In the genomic region with DNA sequence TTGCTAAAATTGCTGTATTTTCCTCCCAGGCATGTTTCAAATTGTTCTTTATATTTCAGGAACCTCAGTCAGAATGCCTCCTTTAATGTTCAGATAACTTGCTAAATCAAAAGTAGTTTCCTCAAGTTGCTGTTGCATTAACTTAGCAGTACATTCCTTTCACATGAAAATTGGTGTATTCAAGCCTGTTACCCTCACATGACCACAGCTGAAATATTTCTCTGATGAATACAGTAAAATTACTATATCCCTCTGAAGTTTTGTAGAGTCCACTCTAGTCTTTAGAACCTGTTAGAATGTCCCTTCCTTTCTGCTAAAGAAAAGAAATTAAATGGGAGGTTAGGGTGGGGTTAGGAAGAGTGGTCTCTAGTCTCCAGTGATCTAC, we compare ENCODE assay signal across 10 cellular contexts. TPM values are rescaled to one million over a fixed set of nuclear protein-coding genes. Genes with fewer than 3 reads are reported as not detected.
DNase-seq lines count a peak whose midpoint lies in the region; ATAC-seq and TF ChIP-seq lines count a peak whose summit lies in the region.
"Had no signal": no experiment of that assay in that cellular context is flagged by ENCODE, and none has a peak within 500 bp of the region (broad histone marks: within the 10 kb centered on the region; RNA-seq: fewer than 3 reads in every experiment).

No MANE protein-coding gene starts in this region.

- H3K27me3 ChIP-seq in BLaER1 (no peaks in the 10 kb centered on the region), GM23338 (ENCODE audit: insufficient read depth) (no peaks in the 10 kb centered on the region)

- no peak overlapping the region for H3K4me3 Mint-ChIP-seq in GM23338
- peak overlapping the region; percentile 66 for H3K4me3 Mint-ChIP-seq in activated CD8-positive, alpha-beta T cell treated with anti-CD3 and anti-CD28 coated beads for 36 hours

- CTCF ChIA-PET in activated CD8-positive, alpha-beta T cell treated with anti-CD3 and anti-CD28 coated beads for 36 hours (lab: Charles Lee), result interaction anchor here (1.2 to 1.5 kb wide), 2 partner anchors 54 to 266 kb away, joined by 3 read pairs; no protein-coding TSS in a partner anchor

- peak overlapping the region; percentile 4; the same call in 1 of the 2 replicates for H2AFZ ChIP-seq in GM23338

- peak overlapping the region; percentile 55 for H3K9ac ChIP-seq in BLaER1

- H3K4me2 ChIP-seq in BLaER1 (peak overlapping the region; percentile 72), GM23338 (no peak overlapping the region)

- H3K4me1 ChIP-seq in BLaER1 (peaks cover 49% of the 10 kb centered on the region), GM23338 (ENCODE audit: insufficient read depth) (no peaks in the 10 kb centered on the region)

- H3K79me2 ChIP-seq in GM23338 (replicated peaks; ENCODE audit: insufficient read depth), result no peaks in the 10 kb centered on the region

- peaks cover 4% of the 10 kb centered on the region; the same call in 1 of the 2 replicates for H3K9me2 ChIP-seq in GM23338 (ENCODE audit: insufficient read depth)

- H3K27me3 Mint-ChIP-seq in GM23338 (ENCODE audit: insufficient read depth, low read depth, poor library complexity), result peaks cover 2% of the 10 kb centered on the region
- H3K27me3 Mint-ChIP-seq in activated CD8-positive, alpha-beta T cell treated with anti-CD3 and anti-CD28 coated beads for 36 hours, result no peaks in the 10 kb centered on the region

- ATAC-seq in GM23338 (no peak), GM18858 (IDR thresholded peaks at IDR 0.05; ENCODE audit: unreplicated experiment) (no peak), GM18505 (IDR thresholded peaks at IDR 0.05; ENCODE audit: unreplicated experiment) (no peak)
- ATAC-seq in activated CD8-positive, alpha-beta T cell treated with anti-CD3 and anti-CD28 coated beads for 36 hours, result no peak

- no peak for TF ChIP-seq POLR2A in GM18505 (IDR thresholded peaks at IDR 0.05; ENCODE audit: borderline replicate concordance, extremely low read depth, insufficient read depth, insufficient read length)

- peaks cover 4% of the 10 kb centered on the region; the same call in 1 of the 3 replicates for H3K4me1 Mint-ChIP-seq in GM23338
- peaks cover 47% of the 10 kb centered on the region for H3K4me1 Mint-ChIP-seq in activated CD8-positive, alpha-beta T cell treated with anti-CD3 and anti-CD28 coated beads for 36 hours (ENCODE audit: low read depth)

- peaks cover 36% of the 10 kb centered on the region for H3K9me3 ChIP-seq in BLaER1

- H3K36me3 Mint-ChIP-seq in GM23338 (ENCODE audit: low read depth), result peaks cover 24% of the 10 kb centered on the region
- peaks cover 3% of the 10 kb centered on the region for H3K36me3 Mint-ChIP-seq in activated CD8-positive, alpha-beta T cell treated with anti-CD3 and anti-CD28 coated beads for 36 hours (ENCODE audit: low read depth)

- no peak for TF ChIP-seq CTCF in GM23338 (conservative IDR thresholded peaks at IDR 0.05; ENCODE audit: low read depth in 2 of 2)
- TF ChIP-seq CTCF in activated CD8-positive, alpha-beta T cell treated with anti-CD3 and anti-CD28 coated beads for 36 hours (IDR thresholded peaks at IDR 0.05), result no peak

- no peak overlapping the region for H3K27ac Mint-ChIP-seq in GM23338
- peak overlapping the region; percentile 90 for H3K27ac Mint-ChIP-seq in activated CD8-positive, alpha-beta T cell treated with anti-CD3 and anti-CD28 coated beads for 36 hours

- H3K36me3 ChIP-seq in BLaER1, result peaks cover 24% of the 10 kb centered on the region; the same call in 1 of the 2 replicates
- no peaks in the 10 kb centered on the region for H3K36me3 ChIP-seq in GM23338 (ENCODE audit: insufficient read depth)

- DNase-seq in GM23338 (ENCODE audit: low spot score) (no peak), kidney glomerular epithelial cell (lab: John Stamatoyannopoulos, UW) (peak; percentile 68), germinal center (ENCODE audit: low spot score) (no peak), NCI-H187 treated with DMSO at 0.1 percent for 48 hours (lab: John Stamatoyannopoulos, UW) (no peak)
- no peak for DNase-seq in activated CD8-positive, alpha-beta T cell treated with anti-CD3 and anti-CD28 coated beads for 36 hours
- DNase-seq: NCI-H2029, occipital lobe had no signal

- H4K20me1 ChIP-seq in BLaER1, result no peaks in the 10 kb centered on the region
- no peaks in the 10 kb centered on the region for H4K20me1 ChIP-seq in GM23338 (replicated peaks; ENCODE audit: insufficient read depth)

- H3K4me3 ChIP-seq in BLaER1 (peak overlapping the region; percentile 55), GM23338 (no peak overlapping the region)

- POLR2A ChIA-PET in activated CD8-positive, alpha-beta T cell treated with anti-CD3 and anti-CD28 coated beads for 36 hours (lab: Charles Lee), result interaction anchor here (0.8 to 1.8 kb wide), 4 partner anchors 17 to 26 kb away, joined by 3 to 5 read pairs (median 4); partner anchors contain the start of gene C1GALT1

- intact Hi-C loops in activated CD8-positive, alpha-beta T cell treated with anti-CD3 and anti-CD28 coated beads for 36 hours (cut with micrococcal nuclease), result no loop called here

- H3F3A ChIP-seq in GM23338 (replicated peaks; ENCODE audit: low read depth), result no peaks in the 10 kb centered on the region

- peaks cover 25% of the 10 kb centered on the region for H3K9me3 Mint-ChIP-seq in GM23338
- H3K9me3 Mint-ChIP-seq in activated CD8-positive, alpha-beta T cell treated with anti-CD3 and anti-CD28 coated beads for 36 hours, result peaks cover 10% of the 10 kb centered on the region

- H3K27ac ChIP-seq in BLaER1 (peak overlapping the region; percentile 83), GM23338 (ENCODE audit: low read depth) (no peak overlapping the region)

TF ChIP-seq in GM23338, 12 proteins besides CTCF, POLR2A, EP300 and RAD21:
- TF ChIP-seq NANOG (IDR thresholded peaks at IDR 0.05; ENCODE audit: borderline replicate concordance), result no peak

RNA-seq across cellular contexts. Expression of gene C1GALT1, which starts 24.5 kb away (rescaled TPM):
- total RNA-seq in GM23338 (2014; rRNA removed; shearing (Covaris generic)), result 203 and 261 TPM in 2 replicates
- 48.5 and 58.2 TPM in 2 replicates for polyA plus RNA-seq in GM23338 (2016; fragmentation: Nextera tagmentation; extraction: Ambion mirVana)
- total RNA-seq in activated CD8-positive, alpha-beta T cell treated with anti-CD3 and anti-CD28 coated beads for 36 hours, result 10 to 100 TPM; 39.0 to 39.5 TPM
